In genomic region chr1:50251592-50252165, GRCh38 we compare ENCODE assay signal across 9 cellular contexts.
DNase-seq lines count a peak whose midpoint lies in the region; ATAC-seq and TF ChIP-seq lines count a peak whose summit lies in the region.
"Had no signal": no experiment of that assay in that cellular context is flagged by ENCODE, and none has a peak within 500 bp of the region (broad histone marks: within the 10 kb centered on the region; RNA-seq: fewer than 3 reads in every experiment).

No MANE protein-coding gene starts in this region.

- H3K27me3 Mint-ChIP-seq in memory B cell: peaks cover 1% of the 10 kb centered on the region

- H2BK5ac ChIP-seq in trophoblast cell (ENCODE audit: low read depth, low read length, poor library complexity): no peak overlapping the region

- peak overlapping the region; percentile 82 for H3K4me3 Mint-ChIP-seq in memory B cell
- H3K4me3 Mint-ChIP-seq: activated T-helper 1 cell treated with anti-CD3 and anti-CD28 coated beads, Interleukin-12 subunit alpha, Interleukin-12 subunit beta, Interleukin-2, Interleukin-4 antibody, amounts not matched to agents 30 ng/mL and 10 ng/mL and 1 ng/mL, durations not matched to agents 14 hours and 24 hours and 36 hours had no signal

- H3K9me2 ChIP-seq in MM.1S (replicated peaks; ENCODE audit: insufficient read depth, low read length): no peaks in the 10 kb centered on the region

- H4K8ac ChIP-seq in trophoblast cell (ENCODE audit: low read depth, low read length): no peak overlapping the region

- H3K4ac ChIP-seq in trophoblast cell (ENCODE audit: low read depth, low read length): no peak overlapping the region

- H2BK12ac ChIP-seq in trophoblast cell (ENCODE audit: low read length): no peak overlapping the region

- H2AK5ac ChIP-seq in trophoblast cell (ENCODE audit: low read length): no peak overlapping the region

- WGBS in trophoblast cell (ENCODE audit: extremely low coverage, insufficient coverage, insufficient read length): no CpG with 5 or more reads among the region's 13 CpGs

- no peaks in the 10 kb centered on the region for H3K9me3 ChIP-seq in left lung
- no peaks in the 10 kb centered on the region for H3K9me3 ChIP-seq in MM.1S (replicated peaks; ENCODE audit: insufficient read depth, low read length)
- no peaks in the 10 kb centered on the region for H3K9me3 ChIP-seq in trophoblast cell (ENCODE audit: insufficient read depth, low read depth, low read length)

- H3K4me3 ChIP-seq in left lung (no peak overlapping the region), MM.1S (ENCODE audit: low read length) (no peak overlapping the region), trophoblast cell (ENCODE audit: low read depth, low read length) (no peak overlapping the region)

- H3K23ac ChIP-seq in trophoblast cell (ENCODE audit: low read length): no peak overlapping the region

- no peaks in the 10 kb centered on the region for H4K20me1 ChIP-seq in MM.1S (ENCODE audit: insufficient read depth, low read length)

- no peak for TF ChIP-seq CTCF in left lung (IDR thresholded peaks at IDR 0.05)
- TF ChIP-seq CTCF in MM.1S (IDR thresholded peaks at IDR 0.05; ENCODE audit: low read length): no peak

- ATAC-seq in GM18907 (IDR thresholded peaks at IDR 0.05; ENCODE audit: unreplicated experiment): peak; percentile 89
- peak; percentile 83 for ATAC-seq in HG02938 (IDR thresholded peaks at IDR 0.05; ENCODE audit: unreplicated experiment)
- peak; percentile 87 for ATAC-seq in memory B cell (ENCODE audit: low read depth)
- no peak for ATAC-seq in activated naive CD4-positive, alpha-beta T cell treated with anti-CD3 and anti-CD28 coated beads, Interleukin-2, amount 50 U/mL, for 72 hours
- ATAC-seq in left lung: no peak

- H4K91ac ChIP-seq in trophoblast cell (ENCODE audit: low read depth, low read length): no peak overlapping the region

- peak; percentile 38 for DNase-seq in NCI-H2171 treated with DMSO at 0.1 percent for 48 hours (lab: John Stamatoyannopoulos, UW)
- peak; percentile 1 to 11 for DNase-seq in memory B cell (ENCODE audit: low spot score in 2 of 2)
- DNase-seq in activated naive CD4-positive, alpha-beta T cell treated with anti-CD3 and anti-CD28 coated beads, Interleukin-2, amount 50 U/mL, for 72 hours (ENCODE audit: low spot score in 2 of 2): no peak
- no peak for DNase-seq in left lung
- DNase-seq in MM.1S: no peak
- no peak for DNase-seq in trophoblast cell

- no peak overlapping the region for H3K18ac ChIP-seq in trophoblast cell (ENCODE audit: low read length)

- H2AFZ ChIP-seq in MM.1S (ENCODE audit: low read length) (no peak overlapping the region), trophoblast cell (ENCODE audit: insufficient read depth, low read length, poor library complexity) (no peak overlapping the region)

- H3K79me2 ChIP-seq in MM.1S (ENCODE audit: low read length) (no peaks in the 10 kb centered on the region), trophoblast cell (ENCODE audit: control insufficient read depth, insufficient read depth, low read length, poor library complexity) (no peaks in the 10 kb centered on the region)

- no peaks in the 10 kb centered on the region for H3K9me3 Mint-ChIP-seq in memory B cell
- no peaks in the 10 kb centered on the region for H3K9me3 Mint-ChIP-seq in activated naive CD4-positive, alpha-beta T cell treated with anti-CD3 and anti-CD28 coated beads, Interleukin-2, amount 50 U/mL, for 72 hours
- H3K9me3 Mint-ChIP-seq: activated T-helper 1 cell treated with anti-CD3 and anti-CD28 coated beads, Interleukin-12 subunit alpha, Interleukin-12 subunit beta, Interleukin-2, Interleukin-4 antibody, amounts not matched to agents 30 ng/mL and 10 ng/mL and 1 ng/mL, durations not matched to agents 14 hours and 24 hours and 36 hours had no signal

- no peaks in the 10 kb centered on the region for H3K79me1 ChIP-seq in trophoblast cell (ENCODE audit: low read length)

- H3K4me1 Mint-ChIP-seq in memory B cell: peaks cover 16% of the 10 kb centered on the region

- H3K36me3 Mint-ChIP-seq in memory B cell: no peaks in the 10 kb centered on the region
- H3K36me3 Mint-ChIP-seq in activated naive CD4-positive, alpha-beta T cell treated with anti-CD3 and anti-CD28 coated beads, Interleukin-2, amount 50 U/mL, for 72 hours: peaks cover 0 to 8% of the 10 kb centered on the region in 2 donors

- no peak overlapping the region for H4K12ac ChIP-seq in trophoblast cell (ENCODE audit: low read depth, low read length)

- H3K4me2 ChIP-seq in MM.1S (ENCODE audit: low read depth, low read length): no peak overlapping the region
- H3K4me2 ChIP-seq in trophoblast cell (ENCODE audit: low read length): no peak overlapping the region

- intact Hi-C loops in left lung (cut with DNase I): no loop called here

- no peak overlapping the region for H3K9ac ChIP-seq in MM.1S (ENCODE audit: low read length)
- H3K9ac ChIP-seq in trophoblast cell (ENCODE audit: low read length): no peak overlapping the region

- no peaks in the 10 kb centered on the region for H3K4me1 ChIP-seq in left lung
- no peaks in the 10 kb centered on the region for H3K4me1 ChIP-seq in MM.1S (ENCODE audit: low read length)
- H3K4me1 ChIP-seq in trophoblast cell (ENCODE audit: control insufficient read depth in 1 of 2, insufficient read depth in 2 of 2, low read length in 2 of 2): no peaks in the 10 kb centered on the region

- H3K36me3 ChIP-seq in left lung (no peaks in the 10 kb centered on the region), MM.1S (replicated peaks; ENCODE audit: insufficient read depth, low read length) (no peaks in the 10 kb centered on the region), trophoblast cell (ENCODE audit: control insufficient read depth in 1 of 2, insufficient read depth in 2 of 2, low read length in 2 of 2) (no peaks in the 10 kb centered on the region)

- H3K27ac Mint-ChIP-seq in memory B cell: peak overlapping the region; percentile 64
- no peak overlapping the region for H3K27ac Mint-ChIP-seq in activated naive CD4-positive, alpha-beta T cell treated with anti-CD3 and anti-CD28 coated beads, Interleukin-2, amount 50 U/mL, for 72 hours
- H3K27ac Mint-ChIP-seq: activated T-helper 1 cell treated with anti-CD3 and anti-CD28 coated beads, Interleukin-12 subunit alpha, Interleukin-12 subunit beta, Interleukin-2, Interleukin-4 antibody, amounts not matched to agents 30 ng/mL and 10 ng/mL and 1 ng/mL, durations not matched to agents 14 hours and 24 hours and 36 hours had no signal

- H3K14ac ChIP-seq in trophoblast cell (ENCODE audit: low read length): no peak overlapping the region

- H2BK120ac ChIP-seq in trophoblast cell (ENCODE audit: insufficient read depth, low read length, poor library complexity): no peak overlapping the region

- H3F3A ChIP-seq in MM.1S (ENCODE audit: insufficient read depth, low read length): no peaks in the 10 kb centered on the region

- no peak overlapping the region for H3K27ac ChIP-seq in left lung
- H3K27ac ChIP-seq in MM.1S (ENCODE audit: low read length): no peak overlapping the region
- H3K27ac ChIP-seq in trophoblast cell (ENCODE audit: low read depth, low read length): no peak overlapping the region

- H3K27me3 ChIP-seq in left lung: peaks cover 0 to 23% of the 10 kb centered on the region in 2 donors
- H3K27me3 ChIP-seq in MM.1S (replicated peaks; ENCODE audit: insufficient read depth, low read length): no peaks in the 10 kb centered on the region
- peaks cover 2% of the 10 kb centered on the region for H3K27me3 ChIP-seq in trophoblast cell (ENCODE audit: insufficient read depth, low read length)

Comparison
In these comparisons a context has a peak if more than half of its experiments do, and no peak if none do; other contexts are left out.
1. ATAC-seq: peak in GM18907 (single experiment), HG02938 (single experiment) and memory B cell (single experiment); none in activated naive CD4-positive, alpha-beta T cell treated with anti-CD3 and anti-CD28 coated beads, Interleukin-2, amount 50 U/mL, for 72 hours (0 of 2) and left lung (single experiment).
2. DNase-seq: peak in NCI-H2171 treated with DMSO at 0.1 percent for 48 hours (single experiment) and memory B cell (2 of 2); none in activated naive CD4-positive, alpha-beta T cell treated with anti-CD3 and anti-CD28 coated beads, Interleukin-2, amount 50 U/mL, for 72 hours (0 of 2), left lung (0 of 2), MM.1S (single experiment) and trophoblast cell (0 of 2).